ENCODE assay signal across 8 cellular contexts in genomic region chr1:148120395-148120794, GRCh38. TPM values are rescaled to one million over a fixed set of nuclear protein-coding genes. Genes with fewer than 3 reads are reported as not detected.
DNase-seq lines count a peak whose midpoint lies in the region; ATAC-seq and TF ChIP-seq lines count a peak whose summit lies in the region.
"Not testable (repeated sequence)": the region's sequence is repeated elsewhere in the genome, so short reads cannot be mapped to it uniquely, and the experiment has no call there.

No MANE protein-coding gene starts in this region.

- not testable (repeated sequence) for H3K27ac Mint-ChIP-seq in H9

- not testable (repeated sequence) for H3K23me2 ChIP-seq in H9 (ENCODE audit: insufficient read length, low read depth, low read length, poor library complexity, severe bottlenecking)

- not testable (repeated sequence) for H3K9me3 Mint-ChIP-seq in H9

- H3K9me3 ChIP-seq in H9 (ENCODE audit: control insufficient read depth, low read depth, low read length); mesenchymal stem cell (ENCODE audit: control insufficient read depth, low read length); upper lobe of right lung: not testable (repeated sequence)

- H3K79me2 ChIP-seq in H9 (ENCODE audit: insufficient read depth, low read length), result not testable (repeated sequence)

- H2BK5ac ChIP-seq in H9 (ENCODE audit: insufficient read length, low read length); mesenchymal stem cell (ENCODE audit: low read depth, low read length, poor library complexity, severe bottlenecking): not testable (repeated sequence)

- not testable (repeated sequence) for H3K4me2 ChIP-seq in H9 (ENCODE audit: insufficient read depth, insufficient read length, low read length); mesenchymal stem cell (ENCODE audit: low read length, poor library complexity, severe bottlenecking)

- not testable (repeated sequence) for H2BK20ac ChIP-seq in H9 (ENCODE audit: low read depth, low read length, poor library complexity, severe bottlenecking)

- H4K20me1 ChIP-seq in H9 (ENCODE audit: control insufficient read depth, insufficient read depth, insufficient read length), result not testable (repeated sequence)

- WGBS in H9 (ENCODE audit: extremely low coverage, insufficient read length, low lambda C conversion rate), result no CpG with 5 or more reads among the region's 5 CpGs
- WGBS in mesenchymal stem cell, result 84% methylated on average over 2 of the region's 5 CpGs

- TF ChIP-seq CTCF in H9 (conservative IDR thresholded peaks at IDR 0.05), result peak; percentile 45; the same call in 2 of the 3 replicates
- peak; percentile 4 for TF ChIP-seq CTCF in cardiac fibroblast (IDR thresholded peaks at IDR 0.05; ENCODE audit: low read depth, low read length)
- not testable (repeated sequence) for TF ChIP-seq CTCF in foreskin fibroblast (IDR thresholded peaks at IDR 0.05; ENCODE audit: low read depth, low read length)
- TF ChIP-seq CTCF in upper lobe of right lung (IDR thresholded peaks at IDR 0.05), result peak; percentile 15

- H3K36me3 ChIP-seq in mesenchymal stem cell (ENCODE audit: control insufficient read depth in 1 of 2, insufficient read depth in 2 of 2, low read depth in 1 of 2, low read length in 2 of 2); upper lobe of right lung: not testable (repeated sequence)

- not testable (repeated sequence) for H2BK12ac ChIP-seq in H9 (ENCODE audit: insufficient read length, low read depth, low read length); mesenchymal stem cell (ENCODE audit: low read length in 2 of 2)

- not testable (repeated sequence) for H2BK120ac ChIP-seq in H9 (ENCODE audit: low read depth, low read length, poor library complexity, severe bottlenecking); mesenchymal stem cell (ENCODE audit: low read depth, low read length)

- H2AFZ ChIP-seq in H9 (ENCODE audit: low read length); mesenchymal stem cell (ENCODE audit: low read depth, low read length): not testable (repeated sequence)

- intact Hi-C loops in upper lobe of right lung (cut with DNase I), result not testable (repeated sequence)

- not testable (repeated sequence) for H3K79me1 ChIP-seq in H9 (ENCODE audit: insufficient read depth, low read depth, low read length, poor library complexity, severe bottlenecking); mesenchymal stem cell (replicated peaks; ENCODE audit: low read length, poor library complexity, severe bottlenecking)

- H3K9ac ChIP-seq in H9 (ENCODE audit: extremely low read depth, insufficient read length, low read length); mesenchymal stem cell (ENCODE audit: low read length): not testable (repeated sequence)

- H3K4me1 ChIP-seq in H9 (ENCODE audit: insufficient read depth, low read length); mesenchymal stem cell (ENCODE audit: control insufficient read depth, insufficient read depth, low read depth, low read length); upper lobe of right lung: not testable (repeated sequence)

- H3K56ac ChIP-seq in H9 (ENCODE audit: insufficient read length, low read depth, low read length), result not testable (repeated sequence)

- not testable (repeated sequence) for H3T11ph ChIP-seq in H9 (ENCODE audit: low read length)

- not testable (repeated sequence) for H3K14ac ChIP-seq in H9 (ENCODE audit: insufficient read depth, low read length); mesenchymal stem cell (ENCODE audit: low read length in 2 of 2)

- not testable (repeated sequence) for H4K5ac ChIP-seq in H9 (ENCODE audit: insufficient read length, low read depth, low read length)

- not testable (repeated sequence) for H4K91ac ChIP-seq in H9 (ENCODE audit: insufficient read length, low read depth, low read length); mesenchymal stem cell (ENCODE audit: low read length)

- not testable (repeated sequence) for H3K4me1 Mint-ChIP-seq in H9

- DNase-seq in DMS53 treated with DMSO at 0.1 percent for 48 hours (lab: John Stamatoyannopoulos, UW; ENCODE audit: unreplicated experiment) (peak; percentile 7), NCI-H748 (lab: John Stamatoyannopoulos, UW; ENCODE audit: unreplicated experiment) (peak; percentile 4), SW480 (ENCODE audit: low spot score) (peak; percentile 0), cardiac fibroblast (ENCODE audit: low read depth in 2 of 2) (peak; percentile 45), foreskin fibroblast (peak; percentile 3 to 56), mesenchymal stem cell (peak; percentile 14)
- DNase-seq in H9, upper lobe of right lung: not testable (repeated sequence)

- not testable (repeated sequence) for H3K23ac ChIP-seq in H9 (ENCODE audit: insufficient read length, low read depth, low read length); mesenchymal stem cell (ENCODE audit: low read length in 2 of 2)

- H3K18ac ChIP-seq in H9 (ENCODE audit: insufficient read length, low read depth, low read length); mesenchymal stem cell (ENCODE audit: low read depth in 1 of 2, low read length in 2 of 2): not testable (repeated sequence)

- peaks cover 3 to 14% (median 6%) of the 10 kb centered on the region in 3 experiments; a peak in 4 of 7 replicates for H3K36me3 Mint-ChIP-seq in H9 (ENCODE audit: insufficient read depth in 1 of 3, low read depth in 3 of 3)

- H2AK5ac ChIP-seq in H9 (ENCODE audit: insufficient read length, low read length); mesenchymal stem cell (ENCODE audit: low read length, severe bottlenecking): not testable (repeated sequence)

- not testable (repeated sequence) for H3K27me3 Mint-ChIP-seq in H9 (ENCODE audit: low read depth)

- H2BK15ac ChIP-seq in H9 (ENCODE audit: low read depth, low read length); mesenchymal stem cell (ENCODE audit: low read depth, poor library complexity, severe bottlenecking): not testable (repeated sequence)

- not testable (repeated sequence) for ATAC-seq in upper lobe of right lung

- not testable (repeated sequence) for H3K4ac ChIP-seq in H9 (ENCODE audit: low read depth, low read length); mesenchymal stem cell (ENCODE audit: low read depth in 1 of 2, low read length in 2 of 2)

- H3K27ac ChIP-seq in H9 (ENCODE audit: insufficient read length, low read depth, low read length); mesenchymal stem cell (ENCODE audit: low read length, poor library complexity, severe bottlenecking); upper lobe of right lung: not testable (repeated sequence)

- H3K4me3 ChIP-seq in cardiac fibroblast (replicated peaks in 1 of 2; ENCODE audit: low read depth in 2 of 2, low read length in 2 of 2); foreskin fibroblast (ENCODE audit: low read depth in 1 of 2, low read length in 2 of 2); mesenchymal stem cell (ENCODE audit: insufficient read depth in 1 of 2, low read depth in 1 of 2, low read length in 2 of 2); upper lobe of right lung: not testable (repeated sequence)

- not testable (repeated sequence) for H3K27me3 ChIP-seq in H9 (ENCODE audit: insufficient read depth, low read length); mesenchymal stem cell (ENCODE audit: control insufficient read depth in 1 of 2, insufficient read depth in 1 of 2, low read length in 2 of 2); upper lobe of right lung

- not testable (repeated sequence) for H3K4me3 Mint-ChIP-seq in H9

- H4K8ac ChIP-seq in H9 (replicated peaks; ENCODE audit: insufficient read length, low read depth, low read length); mesenchymal stem cell (ENCODE audit: low read length): not testable (repeated sequence)

RNA-seq across cellular contexts. Expression of gene NBPF11, which starts 31.7 kb away (rescaled TPM):
- total RNA-seq in H9 (2021) (9.0 and 9.2 TPM in 2 replicates), upper lobe of right lung (14.9 TPM)
- 3.8 TPM for polyA plus RNA-seq in mesenchymal stem cell (2013, experiment 1 of 2)
- 3.4 TPM for polyA plus RNA-seq in mesenchymal stem cell (2013, experiment 2 of 2)
